1 cellular context compared by ENCODE assay signal in the genomic region with DNA sequence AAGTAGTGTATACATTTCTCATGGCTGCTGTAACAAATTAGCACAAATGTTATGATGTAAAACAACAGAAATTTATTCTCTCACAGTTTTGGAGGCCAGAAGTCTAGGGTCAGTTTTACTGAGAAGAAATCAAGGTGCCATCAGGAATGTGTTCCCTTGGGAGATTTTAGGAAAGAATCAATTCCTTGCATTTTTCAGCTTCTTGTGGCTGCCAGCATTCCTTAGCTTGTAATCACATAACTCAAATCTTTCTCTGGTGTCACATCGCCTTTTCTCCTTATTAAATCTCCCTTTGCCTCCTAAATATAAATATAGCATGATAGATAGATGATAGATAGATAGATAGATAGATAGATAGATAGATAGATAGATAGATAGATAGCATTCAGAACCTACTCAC.
TF ChIP-seq lines count a peak whose summit lies in the region.

No MANE protein-coding gene starts in this region.

TF ChIP-seq in GM23338, 12 proteins besides CTCF, POLR2A, EP300 and RAD21 (continued from another document):
- TF ChIP-seq REST (IDR thresholded peaks at IDR 0.05; ENCODE audit: unreplicated experiment), result no peak
- no peak for TF ChIP-seq POLR2AphosphoS5 (IDR thresholded peaks at IDR 0.05; ENCODE audit: low read depth)
- TF ChIP-seq JUNB (IDR thresholded peaks at IDR 0.05; ENCODE audit: unreplicated experiment), result no peak
- no peak for TF ChIP-seq STAT1 (IDR thresholded peaks at IDR 0.05; ENCODE audit: unreplicated experiment)
- TF ChIP-seq, protein P1, sequence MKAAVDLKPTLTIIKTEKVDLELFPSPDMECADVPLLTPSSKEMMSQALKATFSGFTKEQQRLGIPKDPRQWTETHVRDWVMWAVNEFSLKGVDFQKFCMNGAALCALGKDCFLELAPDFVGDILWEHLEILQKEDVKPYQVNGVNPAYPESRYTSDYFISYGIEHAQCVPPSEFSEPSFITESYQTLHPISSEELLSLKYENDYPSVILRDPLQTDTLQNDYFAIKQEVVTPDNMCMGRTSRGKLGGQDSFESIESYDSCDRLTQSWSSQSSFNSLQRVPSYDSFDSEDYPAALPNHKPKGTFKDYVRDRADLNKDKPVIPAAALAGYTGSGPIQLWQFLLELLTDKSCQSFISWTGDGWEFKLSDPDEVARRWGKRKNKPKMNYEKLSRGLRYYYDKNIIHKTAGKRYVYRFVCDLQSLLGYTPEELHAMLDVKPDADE (IDR thresholded peaks at IDR 0.05), result no peak
- TF ChIP-seq EZH2 (IDR thresholded peaks at IDR 0.05; ENCODE audit: low read depth, unreplicated experiment), result no peak
